In the genomic region with DNA sequence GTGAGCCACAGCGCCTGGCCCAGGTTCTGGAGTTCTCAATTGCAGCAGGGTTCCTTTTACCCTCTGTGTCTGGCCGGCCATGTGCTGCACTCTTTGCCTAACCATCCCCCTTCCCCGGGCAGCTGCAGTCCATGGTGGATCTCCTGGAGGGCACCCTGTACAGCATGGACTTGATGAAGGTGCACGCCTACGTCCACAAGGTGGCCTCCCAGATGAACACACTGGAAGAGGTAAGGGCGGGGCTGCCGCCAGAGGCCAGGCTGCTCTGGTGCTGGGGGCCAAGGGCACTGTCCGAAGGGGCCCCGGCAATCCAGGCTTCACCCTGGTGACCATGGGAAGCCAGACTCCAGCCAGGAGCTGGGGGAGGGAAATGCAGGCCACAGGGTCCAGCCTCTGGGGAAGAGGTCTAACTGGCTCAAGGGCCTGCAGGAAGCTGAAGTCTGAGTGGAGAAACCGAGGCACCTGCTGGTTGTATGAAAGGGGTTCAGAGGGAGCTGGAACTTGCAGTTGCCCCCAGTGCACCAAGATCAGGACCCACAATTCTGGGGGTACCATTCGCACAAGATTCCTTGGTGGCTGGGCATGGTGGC, we compare ENCODE assay signal across 14 cellular contexts.
DNase-seq lines count a peak whose midpoint lies in the region; ATAC-seq, FAIRE-seq and TF ChIP-seq lines count a peak whose summit lies in the region.
"Had no signal": no experiment of that assay in that cellular context is flagged by ENCODE, and none has a peak within 500 bp of the region (broad histone marks: within the 10 kb centered on the region; RNA-seq: fewer than 3 reads in every experiment).

No MANE protein-coding gene starts in this region.

- CTCF ChIA-PET in RWPE1 (lab: Yijun Ruan, JAX): interaction anchor here (0.6 to 5.7 kb wide), 5 partner anchors 14 to 83 kb away, joined by 3 to 40 read pairs (median 3); a partner anchor contains a TSS

- POLR2A ChIA-PET in RWPE1 (lab: Yijun Ruan, JAX; ENCODE audit: low non-redundant PET): no interaction called here

- no peak for FAIRE-seq in H54 (lab: Jason Lieb, UNC)

- TF ChIP-seq POLR2A in erythroblast (IDR thresholded peaks at IDR 0.05; ENCODE audit: low read length) (no peak), H54 (IDR thresholded peaks at IDR 0.05; ENCODE audit: low read depth, low read length) (no peak)

- ATAC-seq in HG02763 (IDR thresholded peaks at IDR 0.05; ENCODE audit: unreplicated experiment): no peak

- H3K27ac ChIP-seq in 22Rv1 (no peak overlapping the region), RWPE1 (peak overlapping the region; percentile 92)
- H3K27ac ChIP-seq: HL-60, SJCRH30 had no signal

- TF ChIP-seq CTCF in 22Rv1 (IDR thresholded peaks at IDR 0.05): peak; percentile 42
- TF ChIP-seq CTCF in GM12864 (IDR thresholded peaks at IDR 0.05; ENCODE audit: low read depth, low read length, missing control alignments): peak; percentile 10
- TF ChIP-seq CTCF in RWPE1 (conservative IDR thresholded peaks at IDR 0.05; ENCODE audit: low read depth): no peak

- no peak for DNase-seq in GM12864 (ENCODE audit: low read depth)
- DNase-seq in RWPE1 (ENCODE audit: low spot score): no peak
- peak; percentile 23 for DNase-seq in kidney tubule cell (ENCODE audit: low spot score)
- DNase-seq in NCI-H2196 (lab: John Stamatoyannopoulos, UW; ENCODE audit: unreplicated experiment): no peak
- no peak for DNase-seq in erythroblast (lab: John Stamatoyannopoulos, UW)
- no peak for DNase-seq in H54 (ENCODE audit: insufficient read length, low spot score)
- DNase-seq: activated T-cell treated with anti-CD3 and anti-CD28 coated beads for 4 hours; C1 segment of cervical spinal cord; NCI-H510A; stimulated activated CD4-positive, alpha-beta T cell treated with anti-CD3 and anti-CD28 coated beads, Interleukin-2, amount 100 ng/mL, for 24 hours had no signal

- no peak overlapping the region for H3K4me3 ChIP-seq in GM12864 (ENCODE audit: low read depth, low read length)
- H3K4me3 ChIP-seq: SJCRH30 had no signal
